In the genomic region with DNA sequence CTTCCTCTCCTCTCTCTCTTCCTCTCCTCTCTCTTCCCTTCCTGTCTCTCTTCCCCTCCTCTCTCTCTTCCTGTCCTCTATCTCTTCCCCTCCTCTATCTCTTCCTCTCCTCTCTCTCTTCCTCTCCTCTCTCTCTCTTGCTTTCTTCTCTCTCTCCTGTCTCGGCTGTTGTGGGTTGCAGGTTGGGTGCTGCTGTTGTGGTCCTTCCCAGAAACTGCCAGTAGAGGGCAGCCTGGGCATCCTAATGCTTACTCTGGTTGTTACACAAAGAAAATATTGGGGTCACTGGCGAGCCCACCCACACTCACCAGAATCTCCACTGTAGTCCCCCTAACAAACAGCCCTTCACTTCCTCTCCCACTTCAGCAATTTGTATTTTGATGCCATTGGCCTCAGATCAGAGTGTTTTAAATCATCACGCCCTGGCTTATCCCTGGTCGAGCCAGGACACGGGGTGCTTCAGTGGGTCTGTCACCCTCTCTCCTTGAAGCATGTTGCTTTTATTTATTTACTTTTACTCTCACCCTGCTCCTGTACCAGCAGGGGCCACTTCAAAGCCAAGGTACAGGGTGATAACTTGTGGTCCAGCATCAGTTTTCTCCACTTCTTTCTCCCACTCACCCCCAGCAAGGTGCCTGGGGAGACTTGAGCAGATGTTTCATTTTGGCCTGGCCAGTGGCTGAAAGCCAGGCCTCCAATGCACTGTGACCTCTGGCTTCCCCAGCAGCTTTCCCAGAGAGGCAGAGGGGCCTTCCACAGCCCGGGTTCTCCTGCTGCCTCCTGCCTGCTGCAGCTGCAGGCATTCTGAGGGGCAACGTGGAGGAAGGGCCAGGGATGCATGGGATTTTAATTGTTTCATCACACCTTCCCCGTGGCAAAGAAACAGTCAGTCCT, we compare ENCODE assay signal across 8 cellular contexts. TPM values are rescaled to one million over a fixed set of nuclear protein-coding genes. Genes with fewer than 3 reads are reported as not detected.
A peak's percentile ranks its signal among the peaks of the same experiment; 100 is the strongest.
DNase-seq lines count a peak whose midpoint lies in the region; ATAC-seq and TF ChIP-seq lines count a peak whose summit lies in the region.

No MANE protein-coding gene starts in this region.

- TF ChIP-seq CTCF in CD14-positive monocyte (IDR thresholded peaks at IDR 0.05) (peak; percentile 73), right atrium auricular region (IDR thresholded peaks at IDR 0.05) (peak; percentile 73 to 84), gastrocnemius medialis (IDR thresholded peaks at IDR 0.05 in 4 of 5, conservative IDR thresholded peaks at IDR 0.05 in 1 of 5) (peak; percentile 67 to 80 (median 71))

- peaks cover 16 to 19% of the 10 kb centered on the region in 2 donors for H3K36me3 Mint-ChIP-seq in CD14-positive monocyte

- no peak overlapping the region for H3K4me3 ChIP-seq in GM23248
- H3K4me3 ChIP-seq in SJCRH30 = no peak overlapping the region
- no peak overlapping the region for H3K4me3 ChIP-seq in adipocyte (ENCODE audit: low read length)
- no peak overlapping the region for H3K4me3 ChIP-seq in right atrium auricular region
- H3K4me3 ChIP-seq in gastrocnemius medialis = no peak overlapping the region

- intact Hi-C loops in CD14-positive monocyte (cut with micrococcal nuclease) (no loop called here), gastrocnemius medialis (cut with DNase I; ENCODE audit: low total_unique reads) (loop anchor here (2.0 to 5.0 kb wide), 2 partner anchors 106 to 176 kb away; partner anchors contain the start of gene CSNK2A2)

- H3F3A ChIP-seq in GM23248 (ENCODE audit: insufficient read depth) = 0 out of 2 replicates have a peak, but pooled peaks cover 5% of the 10 kb centered on the region

- peak in 1 of 2 donors; percentile 33 for ATAC-seq in gastrocnemius medialis

- H3K27ac Mint-ChIP-seq in CD14-positive monocyte = peak overlapping the region in 1 of 7 donors; percentile 60

- no peak overlapping the region for H3K4me3 Mint-ChIP-seq in CD14-positive monocyte

- H3K36me3 ChIP-seq in GM23248 (ENCODE audit: low read depth) (no peaks in the 10 kb centered on the region; the same call in 1 of the 2 replicates), SJCRH30 (no peaks in the 10 kb centered on the region), adipocyte (ENCODE audit: control insufficient read depth, insufficient read depth, low read length, severe bottlenecking) (peaks cover 6% of the 10 kb centered on the region), right atrium auricular region (peaks cover 5% of the 10 kb centered on the region), gastrocnemius medialis (peaks cover 0 to 12% of the 10 kb centered on the region in 2 donors)

- no peak overlapping the region for H3K9ac ChIP-seq in GM23248
- H3K9ac ChIP-seq in adipocyte (ENCODE audit: low read length) = no peak overlapping the region

- no peaks in the 10 kb centered on the region for H3K27me3 ChIP-seq in GM23248 (replicated peaks; ENCODE audit: insufficient read depth)
- peaks cover 21% of the 10 kb centered on the region for H3K27me3 ChIP-seq in SJCRH30
- H3K27me3 ChIP-seq in adipocyte (replicated peaks; ENCODE audit: control insufficient read depth, insufficient read depth, low read length) = no peaks in the 10 kb centered on the region
- no peaks in the 10 kb centered on the region for H3K27me3 ChIP-seq in right atrium auricular region
- H3K27me3 ChIP-seq in gastrocnemius medialis = no peaks in the 10 kb centered on the region

- no peak overlapping the region for H2AFZ ChIP-seq in GM23248

- 65 to 66% methylated on average over 8 of the region's 8 CpGs for WGBS in GM23248 (ENCODE audit: low coverage in 1 of 2, low lambda C conversion rate in 2 of 2, missing lambda C conversion rate in 2 of 2), 2 experiments

- H3K4me1 Mint-ChIP-seq in CD14-positive monocyte = peaks cover 17% of the 10 kb centered on the region

- no peaks in the 10 kb centered on the region for H4K20me1 ChIP-seq in GM23248 (ENCODE audit: insufficient read depth)

- H3K4me1 ChIP-seq in GM23248 (ENCODE audit: insufficient read depth) (peaks cover 17% of the 10 kb centered on the region), SJCRH30 (peaks cover 23% of the 10 kb centered on the region), adipocyte (ENCODE audit: control insufficient read depth, insufficient read depth, low read length) (peaks cover 40% of the 10 kb centered on the region), right atrium auricular region (peaks cover 0 to 47% of the 10 kb centered on the region in 2 donors), gastrocnemius medialis (peaks cover 6 to 22% of the 10 kb centered on the region in 2 donors)

- H3K27ac ChIP-seq in GM23248 (no peak overlapping the region), SJCRH30 (no peak overlapping the region), right atrium auricular region (no peak overlapping the region), gastrocnemius medialis (no peak overlapping the region)

- DNase-seq in CD14-positive monocyte (ENCODE audit: low spot score) (no peak), GM23248 (peak; percentile 58), SJCRH30 (peak; percentile 55 to 81), adipocyte (ENCODE audit: low read depth) (peak; percentile 77), right atrium auricular region (ENCODE audit: low spot score) (no peak), gastrocnemius medialis (peak in 1 of 2 donors; percentile 39), GF-D8 (lab: John Stamatoyannopoulos, UW) (no peak), NCI-H526 treated with DMSO at 0.1 percent for 48 hours (lab: John Stamatoyannopoulos, UW) (no peak)

- no peaks in the 10 kb centered on the region for H3K79me2 ChIP-seq in GM23248 (ENCODE audit: insufficient read depth)

- H3K9me2 ChIP-seq in GM23248 (ENCODE audit: insufficient read depth) = no peaks in the 10 kb centered on the region

- no peak overlapping the region for H3K4me2 ChIP-seq in GM23248 (ENCODE audit: unreplicated experiment)

- peaks cover 0 to 8% (median 3%) of the 10 kb centered on the region in 7 donors for H3K9me3 Mint-ChIP-seq in CD14-positive monocyte

- no peak for TF ChIP-seq POLR2A in gastrocnemius medialis (IDR thresholded peaks at IDR 0.05)

- in situ Hi-C loops in GM23248 (cut with MboI) (loop anchor here (10.0 to 25.0 kb wide), 2 partner anchors 294 to 466 kb away; no protein-coding TSS in a partner anchor), gastrocnemius medialis (cut with MboI; ENCODE audit: low sequenced_read_pairs in 4 of 4) (loop anchor here (5.0 to 25.0 kb wide), 5 partner anchors 101 to 284 kb away; partner anchors contain the start of genes CFAP20 (in 3 of the 4) and KATNB1 (in 1 of the 4))

- H3K27me3 Mint-ChIP-seq in CD14-positive monocyte (ENCODE audit: low read depth in 3 of 3) = peaks cover 22 to 36% (median 27%) of the 10 kb centered on the region in 3 donors

- no peaks in the 10 kb centered on the region for H3K9me3 ChIP-seq in GM23248 (ENCODE audit: low read depth)
- H3K9me3 ChIP-seq in SJCRH30 (replicated peaks) = no peaks in the 10 kb centered on the region
- H3K9me3 ChIP-seq in adipocyte (ENCODE audit: control insufficient read depth, low read length) = no peaks in the 10 kb centered on the region
- no peaks in the 10 kb centered on the region for H3K9me3 ChIP-seq in right atrium auricular region
- H3K9me3 ChIP-seq in gastrocnemius medialis = no peaks in the 10 kb centered on the region

RNA-seq across cellular contexts. Expression of gene MMP15, which starts 4.7 kb away (rescaled TPM):
- polyA plus RNA-seq in CD14-positive monocyte (not detected), GM23248 (2016; fragmentation: Nextera tagmentation; extraction: Ambion mirVana) (0.39 and 0.45 TPM in 2 replicates)
- 1.4 and 1.6 TPM in 2 replicates for total RNA-seq in GM23248 (2014; rRNA removed; shearing (Covaris generic))
- total RNA-seq in SJCRH30 (2014; rRNA removed; shearing (Covaris generic)) = 3.5 and 3.9 TPM in 2 replicates
- total RNA-seq in right atrium auricular region (10 to 100 TPM; 36.9 to 52.3 TPM), gastrocnemius medialis (1 to 10 TPM; 2.9 to 8.1 (median 4.9) TPM)

RNA-seq across cellular contexts. Expression of gene USB1, which starts 19.7 kb away (rescaled TPM):
- 10 to 100 TPM; 25.7 to 44.4 TPM for polyA plus RNA-seq in CD14-positive monocyte
- total RNA-seq in GM23248 (2014; rRNA removed; shearing (Covaris generic)) = 7.6 and 19.7 TPM in 2 replicates
- 48.4 and 48.6 TPM in 2 replicates for polyA plus RNA-seq in GM23248 (2016; fragmentation: Nextera tagmentation; extraction: Ambion mirVana)
- 20.4 and 21.1 TPM in 2 replicates for total RNA-seq in SJCRH30 (2014; rRNA removed; shearing (Covaris generic))
- total RNA-seq in right atrium auricular region = 10 to 100 TPM; 32.2 to 43.2 TPM
- total RNA-seq in gastrocnemius medialis = 10 to 100 TPM in 2 of 4 donors, 1 to 10 TPM in 2; 5.7 to 31.2 (median 15.9) TPM

RNA-seq across cellular contexts. Expression of gene ZNF319, which starts 20.4 kb away (rescaled TPM):
- polyA plus RNA-seq in CD14-positive monocyte = 1 to 10 TPM; 1.9 to 4.7 TPM
- total RNA-seq in GM23248 (2014; rRNA removed; shearing (Covaris generic)) = 0.63 and 8.2 TPM in 2 replicates
- 4.6 and 4.9 TPM in 2 replicates for polyA plus RNA-seq in GM23248 (2016; fragmentation: Nextera tagmentation; extraction: Ambion mirVana)
- total RNA-seq in SJCRH30 (2014; rRNA removed; shearing (Covaris generic)) = 5.6 and 5.7 TPM in 2 replicates
- 1 to 10 TPM; 5.1 to 6.6 TPM for total RNA-seq in right atrium auricular region
- total RNA-seq in gastrocnemius medialis = 1 to 10 TPM; 4.4 to 7.5 (median 6.7) TPM

RNA-seq across cellular contexts. Expression of gene CNGB1, which starts 49.9 kb away (rescaled TPM):
- not detected for polyA plus RNA-seq in CD14-positive monocyte
- total RNA-seq in GM23248 (2014; rRNA removed; shearing (Covaris generic)) = not detected in 2 replicates
- polyA plus RNA-seq in GM23248 (2016; fragmentation: Nextera tagmentation; extraction: Ambion mirVana) = not detected in 2 replicates
- total RNA-seq in SJCRH30 (2014; rRNA removed; shearing (Covaris generic)) = not detected in 2 replicates
- total RNA-seq in right atrium auricular region = not detected
- not detected for total RNA-seq in gastrocnemius medialis

Comparison
In these comparisons a context has a peak if more than half of its experiments do, and no peak if none do; other contexts are left out.
1. DNase-seq: peak in GM23248 (single experiment), SJCRH30 (2 of 2) and adipocyte (single experiment); none in CD14-positive monocyte (single experiment), right atrium auricular region (single experiment), GF-D8 (single experiment) and NCI-H526 treated with DMSO at 0.1 percent for 48 hours (single experiment).
2. Peak in every context shown above with its lines, with median percentiles within 50 percentile points of each other: CTCF ChIP-seq.